Comparison of ENCODE assay signal across 21 cellular contexts in the genomic region with DNA sequence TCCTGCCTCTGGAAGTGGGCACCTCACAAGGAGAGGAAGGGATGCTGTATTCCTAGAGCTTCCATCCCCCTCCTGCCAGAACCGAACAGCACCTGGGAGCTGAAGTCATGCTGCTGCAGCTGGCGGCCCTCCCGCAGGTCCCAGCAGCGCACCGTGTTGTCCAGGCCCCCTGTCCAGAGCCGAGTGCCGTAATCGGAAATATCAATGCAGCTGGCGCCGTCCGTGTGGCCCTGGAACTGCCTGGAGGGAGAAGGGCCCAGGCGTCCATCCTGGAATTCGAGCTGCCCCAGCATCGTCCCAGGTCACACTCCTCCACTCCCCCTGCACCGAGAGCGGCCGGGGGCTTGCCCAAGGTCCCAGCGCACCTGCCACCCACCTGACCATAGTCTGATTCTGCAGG. TPM values are rescaled to one million over a fixed set of nuclear protein-coding genes. Genes with fewer than 3 reads are reported as not detected.
"Had no signal": no experiment of that assay in that cellular context is flagged by ENCODE, and none has a peak within 500 bp of the region (broad histone marks: within the 10 kb centered on the region; RNA-seq: fewer than 3 reads in every experiment).

No MANE protein-coding gene starts in this region.

- H3K9me3 ChIP-seq: MG63, SJSA1 had no signal

- DNase-seq: IMR-90, KG1, MG63, NCI-H1092, NCI-H1105 treated with DMSO at 0.1 percent for 48 hours, NCI-H1436, NCI-H187, NCI-H2029, NCI-H2081 treated with DMSO at 0.1 percent for 48 hours, NCI-H2171, NCI-H226, NCI-H446, NCI-H510A, NCI-H524 treated with DMSO at 0.1 percent for 48 hours, NCI-H774, Right ventricle myocardium superior, SIG-M5 had no signal

- H3K4me3 ChIP-seq: MG63, SJSA1, SK-N-MC had no signal

- ATAC-seq: HepG2 had no signal

- H3K36me3 ChIP-seq: MG63, SJSA1 had no signal

- H3K27ac ChIP-seq: SJSA1, SK-N-MC had no signal

- H3K27me3 ChIP-seq: MG63, SJSA1 had no signal

- H3K4me1 ChIP-seq: SJSA1 had no signal

RNA-seq across cellular contexts. Expression of a gene that starts 23.7 kb away (rescaled TPM):
- total RNA-seq: HT1080 had no signal

RNA-seq across cellular contexts. Expression of a gene that starts 28.0 kb away (rescaled TPM):
- total RNA-seq: HT1080 had no signal
